Comparison of ENCODE assay signal across 19 cellular contexts in the genomic region with DNA sequence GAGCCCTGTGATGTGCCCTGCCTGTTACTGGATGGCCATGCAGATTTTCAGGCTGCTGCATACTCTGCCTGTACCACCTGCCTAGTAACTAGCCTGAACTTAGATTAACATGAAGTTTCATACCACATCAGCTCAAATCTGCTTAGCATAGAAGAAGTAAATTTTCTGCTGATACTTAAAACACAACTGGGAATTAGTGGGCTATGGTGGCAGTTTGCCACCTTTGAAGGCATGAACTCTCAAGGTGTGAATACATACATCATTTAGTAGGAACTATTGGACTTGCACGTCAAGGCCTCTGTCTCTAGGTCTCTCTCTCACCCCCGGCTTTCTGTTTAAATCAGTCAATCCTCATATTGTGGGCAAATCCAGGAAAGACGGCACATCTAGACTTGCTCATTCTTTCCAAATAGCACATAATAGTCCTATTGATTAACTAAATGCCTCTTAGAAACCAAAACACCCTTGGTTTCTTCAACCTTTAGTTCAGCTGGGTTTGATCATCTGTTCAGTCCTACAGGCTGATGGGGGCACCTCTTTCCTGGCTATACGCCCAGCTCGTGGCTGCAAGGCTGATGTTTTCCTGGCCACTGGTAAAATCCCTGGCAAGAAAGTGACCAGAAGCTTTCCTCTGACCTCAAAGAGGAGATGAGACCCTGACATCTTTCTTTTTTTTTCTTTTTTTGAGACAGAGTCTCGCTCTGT. TPM values are rescaled to one million over a fixed set of nuclear protein-coding genes. Genes with fewer than 3 reads are reported as not detected.
DNase-seq lines count a peak whose midpoint lies in the region; ATAC-seq, FAIRE-seq and TF ChIP-seq lines count a peak whose summit lies in the region.
"Had no signal": no experiment of that assay in that cellular context is flagged by ENCODE, and none has a peak within 500 bp of the region (broad histone marks: within the 10 kb centered on the region; RNA-seq: fewer than 3 reads in every experiment).

No MANE protein-coding gene starts in this region.

- TF ChIP-seq RAD21 in SK-N-SH (IDR thresholded peaks at IDR 0.05; ENCODE audit: low read length), result no peak

- CTCF ChIA-PET in SK-N-SH (lab: Yijun Ruan, JAX), result no interaction called here

- no peaks in the 10 kb centered on the region for H3K27me3 ChIP-seq in SK-N-SH (ENCODE audit: insufficient read depth)
- no peaks in the 10 kb centered on the region for H3K27me3 ChIP-seq in adipocyte (replicated peaks; ENCODE audit: control insufficient read depth, insufficient read depth, low read length)
- H3K27me3 ChIP-seq: pancreas, transverse colon had no signal

- no peak overlapping the region for H3K4me3 ChIP-seq in SK-N-SH (ENCODE audit: low read depth in 2 of 2, low read length in 1 of 2)
- H3K4me3 ChIP-seq in adipocyte (ENCODE audit: low read length), result peak overlapping the region; percentile 35
- H3K4me3 ChIP-seq: pancreas, smooth muscle cell, transverse colon had no signal

- peak; percentile 63 for FAIRE-seq in GM18507 (lab: Jason Lieb, UNC)
- FAIRE-seq: pancreas had no signal

- no peaks in the 10 kb centered on the region for H3K9me2 ChIP-seq in SK-N-SH

- POLR2A ChIA-PET in SK-N-SH (lab: Yijun Ruan, JAX), result no interaction called here

- DNase-seq in SK-N-SH (no peak), GM18507 (ENCODE audit: extremely low spot score, insufficient read length, low read depth) (no peak), adipocyte (ENCODE audit: low read depth) (no peak), myocyte (ENCODE audit: low read depth) (peak; percentile 63), LoVo (ENCODE audit: low spot score) (no peak), head of caudate nucleus (no peak)
- DNase-seq: 8988T; activated CD8-positive, alpha-beta T cell treated with anti-CD3 and anti-CD28 coated beads, Interleukin-2, amount 10 ng/mL, durations not matched to agents 7 days and 5 days; amygdala; C1 segment of cervical spinal cord; cerebellar nuclear complex; effector memory CD8-positive, alpha-beta T cell; H9; NCI-H146; pancreas; transverse colon had no signal

- H3K36me3 ChIP-seq in SK-N-SH (replicated peaks in 1 of 2; ENCODE audit: control insufficient read depth in 1 of 2, insufficient read depth in 2 of 2, low read length in 1 of 2) (peaks cover 0 to 3% of the 10 kb centered on the region in 2 experiments), adipocyte (ENCODE audit: control insufficient read depth, insufficient read depth, low read length, severe bottlenecking) (no peaks in the 10 kb centered on the region)
- H3K36me3 ChIP-seq: pancreas, transverse colon had no signal

- no peak overlapping the region for H2AFZ ChIP-seq in SK-N-SH (ENCODE audit: low read depth)

- ATAC-seq in SK-N-SH treated with all-trans-retinoic acid at 6 μM for 48 hours (no peak), HG03097 (IDR thresholded peaks at IDR 0.05; ENCODE audit: low FRiP score, unreplicated experiment) (no peak)
- ATAC-seq: activated CD8-positive, alpha-beta T cell treated with anti-CD3 and anti-CD28 coated beads, Interleukin-2, amount 10 ng/mL, durations not matched to agents 7 days and 5 days; effector memory CD8-positive, alpha-beta T cell had no signal

- H3K27ac ChIP-seq in SK-N-SH (ENCODE audit: low read depth in 2 of 2, low read length in 1 of 2), result peak overlapping the region in 1 of 2 experiments; percentile 81; a peak in 1 of 4 replicates
- H3K27ac ChIP-seq: pancreas, transverse colon had no signal

- H3K9me3 ChIP-seq in SK-N-SH (no peaks in the 10 kb centered on the region), adipocyte (ENCODE audit: control insufficient read depth, low read length) (no peaks in the 10 kb centered on the region)
- H3K9me3 ChIP-seq: pancreas, transverse colon had no signal

- H3F3A ChIP-seq in SK-N-SH (replicated peaks; ENCODE audit: insufficient read depth), result peaks cover 19% of the 10 kb centered on the region

- H3K79me2 ChIP-seq in SK-N-SH (ENCODE audit: insufficient read depth), result peaks cover 66% of the 10 kb centered on the region

- peaks cover 8 to 13% of the 10 kb centered on the region in 2 experiments; a peak in 3 of 4 replicates for H3K4me1 ChIP-seq in SK-N-SH (ENCODE audit: control insufficient read depth in 1 of 2, insufficient read depth in 2 of 2, low read depth in 1 of 2, low read length in 1 of 2)
- peaks cover 44% of the 10 kb centered on the region for H3K4me1 ChIP-seq in adipocyte (ENCODE audit: control insufficient read depth, insufficient read depth, low read length)
- H3K4me1 ChIP-seq: pancreas had no signal

- WGBS in SK-N-SH (ENCODE audit: low lambda C conversion rate), result 80% methylated on average over 6 of the region's 6 CpGs

- intact Hi-C loops in head of caudate nucleus (cut with DNase I), result no loop called here

- TF ChIP-seq EP300 in SK-N-SH (IDR thresholded peaks at IDR 0.05; ENCODE audit: borderline replicate concordance in 1 of 2, low read depth in 1 of 2, low read length in 1 of 2), result no peak

- H3K9ac ChIP-seq in SK-N-SH (no peak overlapping the region), adipocyte (ENCODE audit: low read length) (peak overlapping the region; percentile 31)

- H3K4me2 ChIP-seq in SK-N-SH, result no peak overlapping the region
- H3K4me2 ChIP-seq: smooth muscle cell had no signal

- H4K20me1 ChIP-seq in SK-N-SH (ENCODE audit: insufficient read depth), result no peaks in the 10 kb centered on the region

- TF ChIP-seq CTCF in SK-N-SH (IDR thresholded peaks at IDR 0.05), result no peak

TF ChIP-seq in SK-N-SH, 30 proteins besides CTCF, POLR2A, EP300 and RAD21:
- TF ChIP-seq NFIC (IDR thresholded peaks at IDR 0.05; ENCODE audit: borderline replicate concordance) (peak; percentile 72; the same call in 1 of the 2 replicates), TCF12 (IDR thresholded peaks at IDR 0.05) (peak; percentile 69), SMC3 (IDR thresholded peaks at IDR 0.05; ENCODE audit: low read depth, low read length) (no peak)
TF ChIP-seq in SK-N-SH: peak in this region for 2.

TF ChIP-seq in SK-N-SH treated with all-trans-retinoic acid at 6 μM for 48 hours, 23 proteins besides CTCF, POLR2A, EP300 and RAD21:
- TF ChIP-seq ZFP3 (CRISPR knock-in tag; IDR thresholded peaks at IDR 0.05), result no peak
- no peak for TF ChIP-seq TOX (CRISPR knock-in tag; IDR thresholded peaks at IDR 0.05; ENCODE audit: borderline replicate concordance)
- no peak for TF ChIP-seq ZNF70 (CRISPR knock-in tag; IDR thresholded peaks at IDR 0.05)
- TF ChIP-seq, protein P1, sequence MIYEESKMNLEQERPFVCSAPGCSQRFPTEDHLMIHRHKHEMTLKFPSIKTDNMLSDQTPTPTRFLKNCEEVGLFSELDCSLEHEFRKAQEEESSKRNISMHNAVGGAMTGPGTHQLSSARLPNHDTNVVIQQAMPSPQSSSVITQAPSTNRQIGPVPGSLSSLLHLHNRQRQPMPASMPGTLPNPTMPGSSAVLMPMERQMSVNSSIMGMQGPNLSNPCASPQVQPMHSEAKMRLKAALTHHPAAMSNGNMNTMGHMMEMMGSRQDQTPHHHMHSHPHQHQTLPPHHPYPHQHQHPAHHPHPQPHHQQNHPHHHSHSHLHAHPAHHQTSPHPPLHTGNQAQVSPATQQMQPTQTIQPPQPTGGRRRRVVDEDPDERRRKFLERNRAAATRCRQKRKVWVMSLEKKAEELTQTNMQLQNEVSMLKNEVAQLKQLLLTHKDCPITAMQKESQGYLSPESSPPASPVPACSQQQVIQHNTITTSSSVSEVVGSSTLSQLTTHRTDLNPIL (CRISPR knock-in tag; IDR thresholded peaks at IDR 0.05; ENCODE audit: low read depth), result no peak
- TF ChIP-seq ISL1 (CRISPR knock-in tag; IDR thresholded peaks at IDR 0.05), result no peak
- TF ChIP-seq ZNF565 (CRISPR knock-in tag; conservative IDR thresholded peaks at IDR 0.05; ENCODE audit: low read depth), result no peak
- no peak for TF ChIP-seq TCF4 (CRISPR knock-in tag; IDR thresholded peaks at IDR 0.05; ENCODE audit: borderline replicate concordance)
- no peak for TF ChIP-seq SNAI2 (CRISPR knock-in tag; IDR thresholded peaks at IDR 0.05)
TF ChIP-seq in SK-N-SH treated with all-trans-retinoic acid at 6 μM for 48 hours: peak in this region for 0.

RNA-seq across cellular contexts. Expression of gene ALPK2, which starts 58.4 kb away (rescaled TPM):
- 8.9 and 17.5 TPM in 2 replicates for polyA plus RNA-seq in SK-N-SH (2012; rRNA removed)
- polyA plus RNA-seq in SK-N-SH (2012; cell fraction: cytosol; rRNA removed), result 5.1 and 5.2 TPM in 2 replicates
- 34.0 and 60.6 TPM in 2 replicates for polyA plus RNA-seq in SK-N-SH (2012; cell fraction: nucleus; rRNA removed)
- 40.8 and 43.7 TPM in 2 replicates for total RNA-seq in myocyte
- 24.2 TPM for polyA plus RNA-seq in myocyte (2012)
- total RNA-seq: activated CD8-positive, alpha-beta T cell treated with anti-CD3 and anti-CD28 coated beads, Interleukin-2, amount 10 ng/mL, durations not matched to agents 7 days and 5 days had no signal
